ENCODE assay signal across 19 cellular contexts in genomic region chr2:161814008-161814660, GRCh38.
DNase-seq lines count a peak whose midpoint lies in the region; ATAC-seq and TF ChIP-seq lines count a peak whose summit lies in the region.
"Had no signal": no experiment of that assay in that cellular context is flagged by ENCODE, and none has a peak within 500 bp of the region (broad histone marks: within the 10 kb centered on the region; RNA-seq: fewer than 3 reads in every experiment).

No MANE protein-coding gene starts in this region.

- no peak overlapping the region for H2AFZ ChIP-seq in DND-41 (ENCODE audit: low read depth, low read length)

- H3K9ac ChIP-seq in DND-41 (ENCODE audit: low read depth, low read length), result no peak overlapping the region
- H3K9ac ChIP-seq: BLaER1 treated with 17β-estradiol and CSF1 and Interleukin-3, amounts not matched to agents 10 nM and 100 nM had no signal

- no peaks in the 10 kb centered on the region for H3K79me2 ChIP-seq in DND-41 (ENCODE audit: insufficient read depth, low read length)

- no peak overlapping the region for H3K4me3 ChIP-seq in DND-41 (ENCODE audit: low read depth in 1 of 2, low read length in 2 of 2)
- H3K4me3 ChIP-seq: BLaER1 treated with 17β-estradiol and CSF1 and Interleukin-3, amounts not matched to agents 10 nM and 100 nM had no signal

- H3K27me3 Mint-ChIP-seq in nephron progenitor cell (ENCODE audit: low read depth, poor library complexity), result peaks cover 4% of the 10 kb centered on the region
- H3K27me3 Mint-ChIP-seq: CD4-positive, CD25-positive, alpha-beta regulatory T cell had no signal

- H3K4me3 Mint-ChIP-seq in nephron progenitor cell, result no peak overlapping the region
- H3K4me3 Mint-ChIP-seq: CD4-positive, CD25-positive, alpha-beta regulatory T cell; HFFc6 had no signal

- no peaks in the 10 kb centered on the region for H3K27me3 ChIP-seq in DND-41 (ENCODE audit: insufficient read depth, low read length, poor library complexity)
- H3K27me3 ChIP-seq: BLaER1 treated with 17β-estradiol and CSF1 and Interleukin-3, amounts not matched to agents 10 nM and 100 nM had no signal

- H4K20me1 ChIP-seq in DND-41 (ENCODE audit: insufficient read depth, low read length), result no peaks in the 10 kb centered on the region
- H4K20me1 ChIP-seq: BLaER1 treated with 17β-estradiol and CSF1 and Interleukin-3, amounts not matched to agents 10 nM and 100 nM had no signal

- no peak overlapping the region for H3K27ac Mint-ChIP-seq in nephron progenitor cell
- H3K27ac Mint-ChIP-seq: CD4-positive, CD25-positive, alpha-beta regulatory T cell; HFFc6 had no signal

- peaks cover 5% of the 10 kb centered on the region for H3K9me3 ChIP-seq in DND-41 (ENCODE audit: insufficient read depth, low read length, severe bottlenecking)

- no peak overlapping the region for H3K27ac ChIP-seq in DND-41 (ENCODE audit: low read length)
- H3K27ac ChIP-seq: BLaER1 treated with 17β-estradiol and CSF1 and Interleukin-3, amounts not matched to agents 10 nM and 100 nM had no signal

- H3K4me1 Mint-ChIP-seq in nephron progenitor cell, result no peaks in the 10 kb centered on the region
- H3K4me1 Mint-ChIP-seq: CD4-positive, CD25-positive, alpha-beta regulatory T cell had no signal

- DNase-seq in DND-41, result no peak
- peak; percentile 15 for DNase-seq in HT1080 (ENCODE audit: low read depth)
- DNase-seq in RPMI7951 (ENCODE audit: low read depth), result peak; percentile 6
- peak; percentile 3 for DNase-seq in kidney tubule cell (ENCODE audit: low spot score)
- DNase-seq in SKM-1 treated with dmso at 0.1 percent for 144 hours (lab: John Stamatoyannopoulos, UW; ENCODE audit: unreplicated experiment), result no peak
- no peak for DNase-seq in NCI-H748 (lab: John Stamatoyannopoulos, UW; ENCODE audit: unreplicated experiment)
- no peak for DNase-seq in nephron progenitor cell
- DNase-seq in T1000 (lab: John Stamatoyannopoulos, UW), result no peak
- DNase-seq: ACHN; Calu3; CD4-positive, CD25-positive, alpha-beta regulatory T cell; DMS 273 treated with DMSO at 0.1 percent for 48 hours; DMS79; EL; GDM1; HCEC 1CT; HFFc6 had no signal

- no peaks in the 10 kb centered on the region for H3K36me3 Mint-ChIP-seq in nephron progenitor cell (ENCODE audit: low read depth)
- H3K36me3 Mint-ChIP-seq: CD4-positive, CD25-positive, alpha-beta regulatory T cell had no signal

- H3K4me1 ChIP-seq in DND-41 (ENCODE audit: insufficient read depth, low read length), result peaks cover 10% of the 10 kb centered on the region
- H3K4me1 ChIP-seq: BLaER1 treated with 17β-estradiol and CSF1 and Interleukin-3, amounts not matched to agents 10 nM and 100 nM had no signal

- H3K9me3 Mint-ChIP-seq in nephron progenitor cell, result peaks cover 24% of the 10 kb centered on the region

- peak; percentile 62 for ATAC-seq in DND-41 (ENCODE audit: insufficient read depth, low read depth)
- ATAC-seq: HepG2 had no signal

- no peak overlapping the region for H3K4me2 ChIP-seq in DND-41 (ENCODE audit: insufficient read depth, low read length)
- H3K4me2 ChIP-seq: BLaER1 treated with 17β-estradiol and CSF1 and Interleukin-3, amounts not matched to agents 10 nM and 100 nM had no signal

- no peaks in the 10 kb centered on the region for H3K36me3 ChIP-seq in DND-41 (ENCODE audit: insufficient read depth, low read length)
- H3K36me3 ChIP-seq: BLaER1 treated with 17β-estradiol and CSF1 and Interleukin-3, amounts not matched to agents 10 nM and 100 nM had no signal

- TF ChIP-seq CTCF in DND-41 (IDR thresholded peaks at IDR 0.05; ENCODE audit: borderline replicate concordance, extremely low read depth, low read length, poor library complexity, severe bottlenecking) (no peak), nephron progenitor cell (IDR thresholded peaks at IDR 0.05) (no peak)

Comparison
In these comparisons a context has a peak if more than half of its experiments do, and no peak if none do; other contexts are left out.
1. DNase-seq: peak in HT1080 (single experiment), RPMI7951 (single experiment) and kidney tubule cell (single experiment); none in DND-41 (single experiment), SKM-1 treated with dmso at 0.1 percent for 144 hours (single experiment), NCI-H748 (single experiment), nephron progenitor cell (single experiment) and T1000 (single experiment).